In the genomic region with DNA sequence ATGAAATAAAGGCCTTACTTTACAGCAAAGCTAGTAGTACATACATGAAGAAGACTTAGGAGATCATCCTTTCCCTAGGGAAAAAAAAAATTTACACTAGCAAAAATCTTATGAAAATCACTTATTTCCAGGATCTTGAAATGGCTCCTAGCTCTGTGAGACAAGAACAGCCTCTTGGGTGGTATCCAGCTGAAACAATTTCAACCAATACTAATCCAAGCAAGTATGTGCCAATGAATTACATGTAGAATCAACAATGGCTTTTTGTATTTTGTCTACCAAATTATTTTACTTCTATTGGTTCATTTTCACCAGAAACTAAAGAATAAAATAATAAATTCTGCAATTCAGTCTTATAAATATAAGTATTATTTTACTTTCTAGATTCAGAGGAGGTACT, we compare ENCODE assay signal across 23 cellular contexts.
"Had no signal": no experiment of that assay in that cellular context is flagged by ENCODE, and none has a peak within 500 bp of the region (broad histone marks: within the 10 kb centered on the region; RNA-seq: fewer than 3 reads in every experiment).

No MANE protein-coding gene starts in this region.

- H3K4me1 Mint-ChIP-seq: activated B cell treated with CpG ODN at 0.5 μM for 24 hours; activated CD4-positive, alpha-beta T cell treated with anti-CD3 and anti-CD28 coated beads, Interleukin-2, amount 10 ng/mL, durations not matched to agents 24 days and 14 days; T-helper 17 cell had no signal

- ATAC-seq: activated T-helper 17 cell treated with anti-CD3 and anti-CD28 coated beads, Interleukin-2, amount 50 U/mL, for 72 hours; K562; T-helper 17 cell had no signal

- H3K4me3 Mint-ChIP-seq: activated B cell treated with CpG ODN at 0.5 μM for 24 hours; activated CD4-positive, alpha-beta T cell treated with anti-CD3 and anti-CD28 coated beads, Interleukin-2, amount 10 ng/mL, durations not matched to agents 24 days and 14 days; activated naive CD4-positive, alpha-beta T cell treated with anti-CD3 and anti-CD28 coated beads for 36 hours; activated naive CD8-positive, alpha-beta T cell treated with anti-CD3 and anti-CD28 coated beads for 36 hours; activated T-helper 17 cell treated with anti-CD3 and anti-CD28 coated beads, Interleukin-2, amount 50 U/mL, for 72 hours; T-helper 17 cell had no signal

- H3K36me3 Mint-ChIP-seq: activated naive CD8-positive, alpha-beta T cell treated with anti-CD3 and anti-CD28 coated beads for 36 hours had no signal

- H3K9me3 Mint-ChIP-seq: activated B cell treated with CpG ODN at 0.5 μM for 24 hours; activated CD4-positive, alpha-beta T cell treated with anti-CD3 and anti-CD28 coated beads, Interleukin-2, amount 10 ng/mL, durations not matched to agents 24 days and 14 days; activated naive CD4-positive, alpha-beta T cell treated with anti-CD3 and anti-CD28 coated beads for 36 hours; activated naive CD8-positive, alpha-beta T cell treated with anti-CD3 and anti-CD28 coated beads for 36 hours; activated T-helper 17 cell treated with anti-CD3 and anti-CD28 coated beads, Interleukin-2, amount 50 U/mL, for 72 hours had no signal

- DNase-seq: activated B cell treated with CpG ODN at 0.5 μM for 24 hours; activated CD4-positive, alpha-beta T cell treated with anti-CD3 and anti-CD28 coated beads for 1 hour; activated CD4-positive, alpha-beta T cell treated with anti-CD3 and anti-CD28 coated beads, Interleukin-2, amount 10 ng/mL, durations not matched to agents 24 days and 14 days; activated CD4-positive, alpha-beta T cell treated with anti-CD3 and anti-CD28 coated beads, Interleukin-2, amount 50 U/mL, for 48 hours; activated CD8-positive, alpha-beta memory T cell treated with anti-CD3 and anti-CD28 coated beads for 24 hours; activated gamma-delta T cell; activated naive CD4-positive, alpha-beta T cell treated with anti-CD3 and anti-CD28 coated beads for 36 hours; activated naive CD8-positive, alpha-beta T cell treated with anti-CD3 and anti-CD28 coated beads for 36 hours; activated T-cell treated with anti-CD3 and anti-CD28 coated beads, Interleukin-2, amount 50 U/mL, for 48 hours; Karpas-422; MM.1S; NCI-H1105; NCI-H1436 treated with DMSO at 0.1 percent for 48 hours; NCI-H187; NCI-H2081; NCI-H446; NCI-H524 treated with DMSO at 0.1 percent for 48 hours; NCI-H748 treated with DMSO at 0.1 percent for 48 hours; SIG-M5; T-helper 17 cell; T-helper 9 cell had no signal

- H3K27me3 Mint-ChIP-seq: activated B cell treated with CpG ODN at 0.5 μM for 24 hours; activated naive CD8-positive, alpha-beta T cell treated with anti-CD3 and anti-CD28 coated beads for 36 hours had no signal

- H3K27ac Mint-ChIP-seq: activated B cell treated with CpG ODN at 0.5 μM for 24 hours; activated CD4-positive, alpha-beta T cell treated with anti-CD3 and anti-CD28 coated beads, Interleukin-2, amount 10 ng/mL, durations not matched to agents 24 days and 14 days; activated naive CD4-positive, alpha-beta T cell treated with anti-CD3 and anti-CD28 coated beads for 36 hours; activated naive CD8-positive, alpha-beta T cell treated with anti-CD3 and anti-CD28 coated beads for 36 hours; activated T-helper 17 cell treated with anti-CD3 and anti-CD28 coated beads, Interleukin-2, amount 50 U/mL, for 72 hours; T-helper 17 cell had no signal
